13 cellular contexts compared by ENCODE assay signal in the genomic region with DNA sequence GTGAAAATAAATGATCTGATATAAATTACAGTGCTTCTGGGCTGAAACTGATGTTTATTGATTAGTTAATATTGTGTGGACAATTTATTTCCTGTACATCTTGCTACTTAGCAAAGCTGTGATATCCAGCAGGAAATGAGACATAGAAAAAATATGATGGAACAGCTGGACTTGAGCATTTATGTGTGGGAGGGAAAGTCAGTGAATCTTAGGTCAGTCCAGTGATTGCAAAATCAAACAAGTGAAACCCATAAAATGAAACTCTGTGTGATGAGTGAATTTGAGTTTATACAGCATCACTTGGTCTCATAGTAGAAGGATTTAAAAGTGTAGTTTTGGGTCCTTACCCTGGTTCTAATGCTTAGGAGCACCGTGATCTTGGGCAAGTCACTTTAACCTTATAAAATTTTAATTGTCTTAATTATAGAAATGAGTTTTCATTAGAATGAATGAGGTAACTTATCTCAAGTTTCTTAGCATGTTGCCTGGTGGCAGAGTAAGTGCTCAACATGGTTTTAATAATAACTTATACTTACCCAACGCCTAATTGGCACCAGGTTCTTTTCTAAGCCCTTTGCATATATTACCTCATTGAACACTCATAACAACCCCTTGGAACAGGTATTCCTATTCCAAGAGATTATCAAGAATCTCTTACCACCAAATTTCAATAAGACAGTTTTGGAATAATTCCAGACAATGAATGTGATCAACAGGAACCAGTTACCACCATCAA.
DNase-seq lines count a peak whose midpoint lies in the region; ATAC-seq and TF ChIP-seq lines count a peak whose summit lies in the region.
"Had no signal": no experiment of that assay in that cellular context is flagged by ENCODE, and none has a peak within 500 bp of the region (broad histone marks: within the 10 kb centered on the region; RNA-seq: fewer than 3 reads in every experiment).

No MANE protein-coding gene starts in this region.

- WGBS in gastroesophageal sphincter (ENCODE audit: low coverage in 1 of 2), 2 donors = 48 to 69% methylated on average over 2 of the region's 2 CpGs
- 54% methylated on average over 2 of the region's 2 CpGs for WGBS in smooth muscle cell (ENCODE audit: low lambda C conversion rate)

- H3K36me3 ChIP-seq in adipocyte (ENCODE audit: control insufficient read depth, insufficient read depth, low read length, severe bottlenecking) (no peaks in the 10 kb centered on the region), gastroesophageal sphincter (no peaks in the 10 kb centered on the region), smooth muscle cell (ENCODE audit: low read depth) (no peaks in the 10 kb centered on the region)
- H3K36me3 ChIP-seq: lower lobe of right lung had no signal

- no peaks in the 10 kb centered on the region for H3F3A ChIP-seq in smooth muscle cell (ENCODE audit: low read depth)

- H3K4me2 ChIP-seq in smooth muscle cell = peak overlapping the region; percentile 25

- DNase-seq in HCEC 1CT = peak; percentile 98
- peak; percentile 85 for DNase-seq in adipocyte (ENCODE audit: low read depth)
- no peak for DNase-seq in smooth muscle cell (lab: John Stamatoyannopoulos, UW; ENCODE audit: unreplicated experiment)
- no peak for DNase-seq in amygdala (lab: John Stamatoyannopoulos, UW)
- no peak for DNase-seq in COR-L47 (lab: John Stamatoyannopoulos, UW)
- DNase-seq in KG1 (lab: John Stamatoyannopoulos, UW) = no peak
- DNase-seq: activated T-cell treated with anti-CD3 and anti-CD28 coated beads, Interleukin-2, amount 50 U/mL, for 72 hours; dorsolateral prefrontal cortex; Kasumi-1; lower lobe of right lung had no signal

- H3K4me1 ChIP-seq in adipocyte (ENCODE audit: control insufficient read depth, insufficient read depth, low read length) (peaks cover 44% of the 10 kb centered on the region), gastroesophageal sphincter (peaks cover 7 to 68% (median 21%) of the 10 kb centered on the region in 3 donors), smooth muscle cell (ENCODE audit: low read depth) (no peaks in the 10 kb centered on the region)

- H2AFZ ChIP-seq in smooth muscle cell (ENCODE audit: low read depth) = no peak overlapping the region

- H3K9me3 ChIP-seq in adipocyte (ENCODE audit: control insufficient read depth, low read length) (no peaks in the 10 kb centered on the region), gastroesophageal sphincter (no peaks in the 10 kb centered on the region), smooth muscle cell (replicated peaks; ENCODE audit: low read depth) (no peaks in the 10 kb centered on the region)
- H3K9me3 ChIP-seq: lower lobe of right lung had no signal

- no peak for TF ChIP-seq POLR2A in gastroesophageal sphincter (IDR thresholded peaks at IDR 0.05)

- no peak overlapping the region for H3K9ac ChIP-seq in adipocyte (ENCODE audit: low read length)
- no peak overlapping the region for H3K9ac ChIP-seq in smooth muscle cell (ENCODE audit: low read depth)

- H3K79me2 ChIP-seq in smooth muscle cell (ENCODE audit: low read depth) = no peaks in the 10 kb centered on the region

- H4K20me1 ChIP-seq in smooth muscle cell (ENCODE audit: low read depth) = no peaks in the 10 kb centered on the region

- TF ChIP-seq CTCF in gastroesophageal sphincter (IDR thresholded peaks at IDR 0.05) (no peak), smooth muscle cell (IDR thresholded peaks at IDR 0.05; ENCODE audit: borderline replicate concordance, insufficient read depth, poor library complexity, severe bottlenecking) (no peak)

- H3K4me3 ChIP-seq in adipocyte (ENCODE audit: low read length) = no peak overlapping the region
- no peak overlapping the region for H3K4me3 ChIP-seq in gastroesophageal sphincter
- no peak overlapping the region for H3K4me3 ChIP-seq in smooth muscle cell
- H3K4me3 ChIP-seq: dorsolateral prefrontal cortex, lower lobe of right lung, skin epidermis had no signal

- H3K27ac ChIP-seq in gastroesophageal sphincter (peak overlapping the region; percentile 6 to 73 (median 62)), smooth muscle cell (ENCODE audit: low read depth) (peak overlapping the region; percentile 57)
- H3K27ac ChIP-seq: dorsolateral prefrontal cortex, lower lobe of right lung, skin epidermis had no signal

- TF ChIP-seq EP300 in gastroesophageal sphincter (IDR thresholded peaks at IDR 0.05) = no peak

- H3K27me3 ChIP-seq in adipocyte (replicated peaks; ENCODE audit: control insufficient read depth, insufficient read depth, low read length) (no peaks in the 10 kb centered on the region), gastroesophageal sphincter (no peaks in the 10 kb centered on the region), smooth muscle cell (ENCODE audit: low read depth) (no peaks in the 10 kb centered on the region)
- H3K27me3 ChIP-seq: dorsolateral prefrontal cortex had no signal

- ATAC-seq in gastroesophageal sphincter = peak; percentile 21
- no peak for ATAC-seq in GM21515 (IDR thresholded peaks at IDR 0.05; ENCODE audit: unreplicated experiment)
- ATAC-seq: activated T-cell treated with anti-CD3 and anti-CD28 coated beads, Interleukin-2, amount 50 U/mL, for 72 hours had no signal

Comparison
In these comparisons a context has a peak if more than half of its experiments do, and no peak if none do; other contexts are left out.
1. DNase-seq: peak in HCEC 1CT (single experiment) and adipocyte (single experiment); none in smooth muscle cell (single experiment), amygdala (0 of 56), COR-L47 (single experiment) and KG1 (single experiment).